8 cellular contexts compared by ENCODE assay signal in the genomic region with DNA sequence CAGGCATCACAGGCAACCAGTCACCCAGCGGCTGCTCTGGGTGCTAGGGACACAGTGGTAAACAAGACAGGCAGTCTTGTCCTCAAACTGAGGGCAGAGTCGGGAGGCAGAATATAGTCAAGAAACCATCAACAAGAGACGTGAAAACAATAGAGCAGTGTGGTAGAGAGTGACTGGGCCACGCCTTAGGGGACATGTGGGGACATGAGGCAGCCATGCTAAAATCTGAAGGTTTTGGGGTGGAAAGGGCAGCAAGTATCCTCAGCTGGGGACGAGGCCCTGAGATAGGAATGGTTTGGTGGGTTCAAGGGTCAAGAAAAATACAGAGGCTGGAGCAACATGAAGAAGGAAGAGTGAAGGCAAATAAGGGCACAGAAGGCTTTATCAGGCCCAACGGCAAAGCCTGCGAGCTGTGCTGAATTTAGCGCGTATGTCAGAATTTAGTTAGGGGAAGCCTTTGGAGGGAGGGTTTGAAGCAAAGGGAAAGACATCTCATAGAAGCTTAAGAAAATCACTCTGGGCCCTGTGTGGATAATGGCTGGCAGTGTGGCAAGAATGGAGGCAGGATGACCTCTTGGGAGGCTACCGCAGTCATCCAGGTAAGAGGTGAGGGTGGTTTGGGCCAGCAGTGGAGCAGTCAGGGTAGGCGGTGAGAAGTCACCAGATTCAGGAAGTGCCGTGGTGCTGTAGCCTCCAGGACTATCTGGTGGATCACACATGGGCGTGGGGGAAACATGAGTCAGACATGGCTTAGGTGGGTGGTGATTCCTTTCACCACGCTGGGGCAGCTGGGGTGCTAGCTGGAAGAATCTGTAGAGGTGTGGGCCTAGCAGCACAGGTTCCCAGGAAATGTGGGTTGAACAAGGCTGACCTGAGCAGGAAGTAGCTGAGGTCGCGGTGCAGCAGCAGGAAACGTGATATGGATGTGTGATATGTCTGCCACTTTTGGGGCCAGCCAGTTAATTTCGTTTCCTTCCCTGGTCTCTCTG. TPM values are rescaled to one million over a fixed set of nuclear protein-coding genes. Genes with fewer than 3 reads are reported as not detected.
DNase-seq lines count a peak whose midpoint lies in the region; ATAC-seq and TF ChIP-seq lines count a peak whose summit lies in the region.

No MANE protein-coding gene starts in this region.

- H3K4me3 Mint-ChIP-seq in glutamatergic neuron (ENCODE audit: unreplicated experiment) = no peak overlapping the region

- DNase-seq in GM10248 (ENCODE audit: extremely low spot score) = peak; percentile 32
- DNase-seq in NOMO-1 (lab: John Stamatoyannopoulos, UW; ENCODE audit: unreplicated experiment in 2 of 2) = peak; percentile 73 to 86
- DNase-seq in activated T-cell treated with anti-CD3 and anti-CD28 coated beads, Interleukin-2, amount 50 U/mL, for 1 hour = peak; percentile 85
- DNase-seq in glutamatergic neuron = no peak
- DNase-seq in stimulated activated CD4-positive, alpha-beta T cell treated with anti-CD3 and anti-CD28 coated beads, Interleukin-15, amount 100 ng/mL, for 1 hour (ENCODE audit: low read depth in 1 of 2, low spot score in 1 of 2) = peak; percentile 69 to 73
- DNase-seq in NCI-H1092 treated with DMSO at 0.1 percent for 48 hours (lab: John Stamatoyannopoulos, UW) = no peak
- no peak for DNase-seq in NCI-H187 treated with DMSO at 0.1 percent for 48 hours (lab: John Stamatoyannopoulos, UW)

- H3K27ac Mint-ChIP-seq in glutamatergic neuron (ENCODE audit: unreplicated experiment) = peak overlapping the region; percentile 41

- CTCF ChIA-PET in GM10248 (lab: Yijun Ruan, JAX) = interaction anchor here (0.6 to 23.2 kb wide), 11 partner anchors 11 to 125 kb away, joined by 3 to 336 read pairs (median 12); no protein-coding TSS in a partner anchor

- H3K27me3 Mint-ChIP-seq in glutamatergic neuron (ENCODE audit: unreplicated experiment) = no peaks in the 10 kb centered on the region

- H3K36me3 Mint-ChIP-seq in glutamatergic neuron (ENCODE audit: unreplicated experiment) = no peaks in the 10 kb centered on the region

- H3K9me3 Mint-ChIP-seq in glutamatergic neuron (ENCODE audit: unreplicated experiment) = peaks cover 1% of the 10 kb centered on the region

- POLR2A ChIA-PET in GM10248 (lab: Yijun Ruan, JAX) = interaction anchor here (0.5 to 0.9 kb wide), 2 partner anchors 12 to 25 kb away, joined by 3 to 5 read pairs; no protein-coding TSS in a partner anchor

- ATAC-seq in HG02610 (IDR thresholded peaks at IDR 0.05; ENCODE audit: unreplicated experiment) = peak; percentile 32

- TF ChIP-seq CTCF in GM10248 (IDR thresholded peaks at IDR 0.05; ENCODE audit: control extremely low read depth, extremely low read depth, low read depth, missing control alignments) (no peak), glutamatergic neuron (IDR thresholded peaks at IDR 0.05; ENCODE audit: partially characterized antibody, unreplicated experiment) (no peak)

- H3K4me1 Mint-ChIP-seq in glutamatergic neuron (ENCODE audit: low read depth, unreplicated experiment) = peaks cover 27% of the 10 kb centered on the region

RNA-seq across cellular contexts. Expression of a gene that starts 3.0 kb away (rescaled TPM):
- total RNA-seq in glutamatergic neuron (ENCODE audit: unreplicated experiment) = 381 TPM

Comparison
In these comparisons a context has a peak if more than half of its experiments do, and no peak if none do; other contexts are left out.
1. DNase-seq: peak in GM10248 (single experiment), NOMO-1 (2 of 2), activated T-cell treated with anti-CD3 and anti-CD28 coated beads, Interleukin-2, amount 50 U/mL, for 1 hour (single experiment) and stimulated activated CD4-positive, alpha-beta T cell treated with anti-CD3 and anti-CD28 coated beads, Interleukin-15, amount 100 ng/mL, for 1 hour (2 of 2); none in glutamatergic neuron (single experiment), NCI-H1092 treated with DMSO at 0.1 percent for 48 hours (single experiment) and NCI-H187 treated with DMSO at 0.1 percent for 48 hours (single experiment).